Comparison of ENCODE assay signal across 2 cellular contexts in genomic region chr13:103510007-103510406, GRCh38.
TF ChIP-seq lines count a peak whose summit lies in the region.

No MANE protein-coding gene starts in this region.

TF ChIP-seq in HCT116, 20 proteins besides CTCF, POLR2A, EP300 and RAD21:
- TF ChIP-seq ELF1 (IDR thresholded peaks at IDR 0.05; ENCODE audit: borderline replicate concordance, low read depth) (no peak), CBX3 (IDR thresholded peaks at IDR 0.05; ENCODE audit: low read depth) (no peak), FOSL1 (IDR thresholded peaks at IDR 0.05; ENCODE audit: low read depth) (no peak), JUND (IDR thresholded peaks at IDR 0.05) (no peak), EGR1 (IDR thresholded peaks at IDR 0.05; ENCODE audit: low read depth) (no peak), POLR2AphosphoS5 (IDR thresholded peaks at IDR 0.05; ENCODE audit: low read depth, low read length) (no peak), EZH2phosphoT487 (IDR thresholded peaks at IDR 0.05; ENCODE audit: borderline replicate concordance) (no peak)
TF ChIP-seq in HCT116: peak in this region for 0.

TF ChIP-seq in GM12878, 131 proteins besides CTCF, POLR2A, EP300 and RAD21:
- TF ChIP-seq CHD1 (IDR thresholded peaks at IDR 0.05; ENCODE audit: low read depth, low read length): no peak
- TF ChIP-seq TCF12 (IDR thresholded peaks at IDR 0.05; ENCODE audit: low read depth, low read length): no peak
- TF ChIP-seq SMAD1 (IDR thresholded peaks at IDR 0.05; ENCODE audit: low read depth, partially characterized antibody): no peak
- no peak for TF ChIP-seq FOXM1 (IDR thresholded peaks at IDR 0.05; ENCODE audit: low read depth, low read length)
- TF ChIP-seq NKRF (conservative IDR thresholded peaks at IDR 0.05): no peak
- no peak for TF ChIP-seq BHLHE40 (IDR thresholded peaks at IDR 0.05; ENCODE audit: borderline replicate concordance in 1 of 2, low read depth in 2 of 2, low read length in 1 of 2)
- TF ChIP-seq SUPT20H (IDR thresholded peaks at IDR 0.05; ENCODE audit: borderline replicate concordance, control insufficient read depth, low read depth, low read length): no peak
- TF ChIP-seq SMARCA5 (IDR thresholded peaks at IDR 0.05): no peak
- TF ChIP-seq CBX3 (IDR thresholded peaks at IDR 0.05; ENCODE audit: borderline replicate concordance, low read depth): no peak
- TF ChIP-seq CEBPZ (IDR thresholded peaks at IDR 0.05; ENCODE audit: low read depth, low read length): no peak
- no peak for TF ChIP-seq KAT2A (conservative IDR thresholded peaks at IDR 0.05; ENCODE audit: control insufficient read depth, low read depth, low read length)
- TF ChIP-seq NR2F1 (conservative IDR thresholded peaks at IDR 0.05): no peak
- TF ChIP-seq RELB (IDR thresholded peaks at IDR 0.05; ENCODE audit: low read depth): no peak
- no peak for TF ChIP-seq CHD2 (IDR thresholded peaks at IDR 0.05; ENCODE audit: borderline replicate concordance, low read depth, low read length)
- TF ChIP-seq MXI1 (IDR thresholded peaks at IDR 0.05; ENCODE audit: low read depth, low read length): no peak
- no peak for TF ChIP-seq ATF7 (IDR thresholded peaks at IDR 0.05; ENCODE audit: low read depth)
- no peak for TF ChIP-seq RCOR1 (conservative IDR thresholded peaks at IDR 0.05; ENCODE audit: low read depth, low read length)
